In genomic region chr2:152925540-152926448, GRCh38 we compare ENCODE assay signal across 1 cellular context.
TF ChIP-seq lines count a peak whose summit lies in the region.

No MANE protein-coding gene starts in this region.

TF ChIP-seq in HepG2, 621 proteins besides CTCF, POLR2A, EP300 and RAD21 (continued from another document):
- TF ChIP-seq ZNF296 (CRISPR knock-in tag; conservative IDR thresholded peaks at IDR 0.05) (no peak), CEBPB (IDR thresholded peaks at IDR 0.05; ENCODE audit: borderline replicate concordance, low read depth, low read length) (0 out of 2 replicates have a peak, but pooled peaks have one; percentile 14), ZMYM4 (CRISPR knock-in tag; IDR thresholded peaks at IDR 0.05) (peak; percentile 50; the same call in 1 of the 2 replicates), KAT7 (CRISPR knock-in tag; IDR thresholded peaks at IDR 0.05; ENCODE audit: borderline replicate concordance) (no peak), ZNF124 (CRISPR knock-in tag; IDR thresholded peaks at IDR 0.05) (0 out of 2 replicates have a peak, but pooled peaks have one; percentile 61), ZNF331 (CRISPR knock-in tag; IDR thresholded peaks at IDR 0.05) (0 out of 2 replicates have a peak, but pooled peaks have one; percentile 11), GATAD1 (CRISPR knock-in tag; IDR thresholded peaks at IDR 0.05) (0 out of 2 replicates have a peak, but pooled peaks have one; percentile 35), THRA (CRISPR knock-in tag; IDR thresholded peaks at IDR 0.05; ENCODE audit: borderline replicate concordance) (0 out of 2 replicates have a peak, but pooled peaks have one; percentile 24), BHLHE40 (IDR thresholded peaks at IDR 0.05; ENCODE audit: low read length) (peak; percentile 97), DNMT3B (CRISPR knock-in tag; conservative IDR thresholded peaks at IDR 0.05) (no peak), USF2 (IDR thresholded peaks at IDR 0.05; ENCODE audit: low read depth, low read length) (0 out of 2 replicates have a peak, but pooled peaks have one; percentile 17), USF2 (CRISPR knock-in tag; IDR thresholded peaks at IDR 0.05; ENCODE audit: borderline replicate concordance) (no peak), PTBP1 (IDR thresholded peaks at IDR 0.05; ENCODE audit: low read depth, low read length, poor library complexity, severe bottlenecking) (no peak), ZNF333 (CRISPR knock-in tag; IDR thresholded peaks at IDR 0.05; ENCODE audit: borderline replicate concordance) (no peak), MAX (IDR thresholded peaks at IDR 0.05) (peak; percentile 20; the same call in 1 of the 2 replicates), ATF2 (CRISPR knock-in tag; IDR thresholded peaks at IDR 0.05) (0 out of 2 replicates have a peak, but pooled peaks have one; percentile 35), ZNF232 (CRISPR knock-in tag; IDR thresholded peaks at IDR 0.05; ENCODE audit: borderline replicate concordance) (no peak), CEBPG (CRISPR knock-in tag; IDR thresholded peaks at IDR 0.05) (peak; percentile 80), PAF1 (CRISPR knock-in tag; IDR thresholded peaks at IDR 0.05) (no peak), HNF1B (CRISPR knock-in tag; IDR thresholded peaks at IDR 0.05) (peak; percentile 46; the same call in 1 of the 2 replicates), ZNF839 (CRISPR knock-in tag; IDR thresholded peaks at IDR 0.05; ENCODE audit: borderline replicate concordance) (no peak), SMC3 (IDR thresholded peaks at IDR 0.05; ENCODE audit: low read length) (peak; percentile 60; the same call in 1 of the 2 replicates), CENPBD1 (CRISPR knock-in tag; IDR thresholded peaks at IDR 0.05; ENCODE audit: borderline replicate concordance, low read depth) (no peak), ZNF75D (CRISPR knock-in tag; IDR thresholded peaks at IDR 0.05; ENCODE audit: borderline replicate concordance) (no peak), TFAP4 (IDR thresholded peaks at IDR 0.05; ENCODE audit: borderline replicate concordance, low read depth) (peak; percentile 70; the same call in 1 of the 2 replicates), ZMYM3 (CRISPR knock-in tag; IDR thresholded peaks at IDR 0.05) (0 out of 2 replicates have a peak, but pooled peaks have one; percentile 21), XRCC5 (optimal IDR thresholded peaks at IDR 0.05; ENCODE audit: low read length) (peak; percentile 90), HCFC1 (IDR thresholded peaks at IDR 0.05; ENCODE audit: low read depth, low read length) (peak; percentile 11; the same call in 1 of the 2 replicates), POGZ (CRISPR knock-in tag; IDR thresholded peaks at IDR 0.05) (no peak), ZKSCAN1 (IDR thresholded peaks at IDR 0.05; ENCODE audit: low read length) (peak; percentile 28; the same call in 1 of the 2 replicates), E2F5 (CRISPR knock-in tag; conservative IDR thresholded peaks at IDR 0.05) (no peak), STAG1 (CRISPR knock-in tag; IDR thresholded peaks at IDR 0.05) (peak; percentile 79), ZNF446 (CRISPR knock-in tag; IDR thresholded peaks at IDR 0.05) (no peak), PATZ1 (CRISPR knock-in tag; IDR thresholded peaks at IDR 0.05) (0 out of 2 replicates have a peak, but pooled peaks have one; percentile 50), MYNN (CRISPR knock-in tag; IDR thresholded peaks at IDR 0.05; ENCODE audit: low read depth) (no peak), ZNF414 (CRISPR knock-in tag; IDR thresholded peaks at IDR 0.05) (no peak), REPIN1 (CRISPR knock-in tag; IDR thresholded peaks at IDR 0.05; ENCODE audit: borderline replicate concordance, low read depth) (0 out of 2 replicates have a peak, but pooled peaks have one; percentile 50), MXD1 (CRISPR knock-in tag; IDR thresholded peaks at IDR 0.05) (no peak), FOXO4 (CRISPR knock-in tag; conservative IDR thresholded peaks at IDR 0.05) (0 out of 2 replicates have a peak, but pooled peaks have one; percentile 49)
TF ChIP-seq in HepG2: peak in this region for 27.
